ENCODE assay signal across 8 cellular contexts in the genomic region with DNA sequence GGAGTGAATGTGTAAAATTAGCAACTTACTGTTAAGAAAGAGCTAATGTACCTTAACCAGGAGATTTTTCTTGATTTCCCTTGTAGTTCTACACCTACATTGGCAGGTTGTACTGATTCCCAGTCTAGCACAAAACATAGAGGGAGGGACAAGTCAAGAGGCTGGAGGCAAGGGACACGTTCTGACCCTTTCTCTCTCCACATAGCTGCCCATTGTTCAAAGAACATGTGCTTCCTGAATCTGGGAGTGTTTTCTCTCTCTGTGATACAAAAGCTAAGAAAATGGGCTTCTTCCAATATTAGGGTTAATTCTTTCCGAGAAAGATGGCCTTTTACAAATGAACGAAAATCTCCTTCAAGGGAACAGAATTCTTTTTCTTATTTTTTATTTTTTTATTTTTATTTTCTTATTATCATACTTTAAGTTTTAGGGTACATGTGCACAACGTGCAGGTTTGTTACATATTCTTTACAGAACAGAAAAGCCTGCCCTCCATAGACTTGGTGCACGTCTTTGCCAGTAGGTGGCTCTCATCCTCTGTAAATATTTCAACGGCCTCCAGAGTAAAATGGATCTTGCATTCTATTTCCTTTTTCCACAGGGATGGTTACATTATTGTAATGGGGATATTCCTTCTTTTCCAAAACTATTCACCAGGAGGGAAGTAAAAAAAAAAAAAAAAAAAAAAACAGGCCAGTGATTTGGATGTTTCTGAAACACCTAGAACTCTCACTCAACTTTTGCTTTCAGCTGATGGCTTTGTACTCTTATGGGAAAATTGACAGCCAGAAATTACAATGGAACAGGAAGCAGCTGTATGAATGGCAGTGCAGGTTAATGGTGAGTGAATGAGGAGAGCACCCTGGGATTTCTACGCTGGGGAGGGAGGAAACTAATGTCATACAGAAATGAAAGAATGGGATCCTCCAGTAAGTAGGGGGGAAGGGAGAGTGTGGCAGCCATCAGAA. TPM values are rescaled to one million over a fixed set of nuclear protein-coding genes. Genes with fewer than 3 reads are reported as not detected.
A peak's percentile ranks its signal among the peaks of the same experiment; 100 is the strongest.
DNase-seq lines count a peak whose midpoint lies in the region; ATAC-seq, FAIRE-seq and TF ChIP-seq lines count a peak whose summit lies in the region.

No MANE protein-coding gene starts in this region.

- no peak overlapping the region for H3K27ac ChIP-seq in brain microvascular endothelial cell
- H3K27ac ChIP-seq in kidney (ENCODE audit: low read depth in 2 of 2, low read length in 2 of 2): no peak overlapping the region

- no peak overlapping the region for H3K4me3 ChIP-seq in BJ (ENCODE audit: low read depth, low read length)
- H3K4me3 ChIP-seq in brain microvascular endothelial cell (ENCODE audit: low read depth, low read length): no peak overlapping the region
- no peak overlapping the region for H3K4me3 ChIP-seq in kidney (ENCODE audit: low read length in 2 of 2)

- in situ Hi-C loops in brain microvascular endothelial cell (cut with HindIII; ENCODE audit: low pct_ligation_motif_present, low sequenced_read_pairs): no loop called here

- intact Hi-C loops in kidney (cut with DNase I): no loop called here

- no peaks in the 10 kb centered on the region for H3K9me3 ChIP-seq in kidney (ENCODE audit: control insufficient read depth in 1 of 2, low read length in 2 of 2)

- H3K36me3 ChIP-seq in BJ (ENCODE audit: control insufficient read depth, insufficient read depth, low read length) (no peaks in the 10 kb centered on the region), brain microvascular endothelial cell (replicated peaks) (peaks cover 6% of the 10 kb centered on the region), kidney (ENCODE audit: control insufficient read depth in 1 of 2, insufficient read depth in 2 of 2, low read length in 2 of 2) (peaks cover 5 to 6% of the 10 kb centered on the region in 2 donors)

- POLR2A ChIA-PET in BJ (lab: Charles Lee): no interaction called here

- ATAC-seq in GM18502 (IDR thresholded peaks at IDR 0.05; ENCODE audit: poor library complexity, unreplicated experiment): peak; percentile 79
- peak; percentile 70 for ATAC-seq in HG03159 (IDR thresholded peaks at IDR 0.05; ENCODE audit: unreplicated experiment)
- peak; percentile 69 for ATAC-seq in stimulated activated naive CD8-positive, alpha-beta T cell treated with anti-CD3 and anti-CD28 coated beads, Interleukin-15, Interleukin-2, amounts not matched to agents 100 U/mL and 50 U/mL, for 24 hours

- no peak overlapping the region for H3K9ac ChIP-seq in kidney (ENCODE audit: low read length in 2 of 2)

- no peaks in the 10 kb centered on the region for H3K27me3 ChIP-seq in BJ (ENCODE audit: control insufficient read depth, insufficient read depth, low read length)
- H3K27me3 ChIP-seq in brain microvascular endothelial cell (replicated peaks): peaks cover 5% of the 10 kb centered on the region

- H3K4me1 ChIP-seq in kidney (ENCODE audit: control insufficient read depth in 1 of 2, insufficient read depth in 1 of 2, low read depth in 1 of 2, low read length in 2 of 2): no peaks in the 10 kb centered on the region

- no peak for DNase-seq in BJ (ENCODE audit: low read depth)
- DNase-seq in NCI-H774 (lab: John Stamatoyannopoulos, UW): peak; percentile 45
- DNase-seq in brain microvascular endothelial cell: peak; percentile 36
- no peak for DNase-seq in kidney
- DNase-seq in stimulated activated naive CD8-positive, alpha-beta T cell treated with anti-CD3 and anti-CD28 coated beads, Interleukin-15, Interleukin-2, amounts not matched to agents 100 U/mL and 50 U/mL, for 24 hours: peak; percentile 14
- no peak for DNase-seq in 8988T

- TF ChIP-seq CTCF in BJ (IDR thresholded peaks at IDR 0.05; ENCODE audit: insufficient read depth, low read depth, low read length): peak; percentile 69
- peak; percentile 76 for TF ChIP-seq CTCF in brain microvascular endothelial cell (IDR thresholded peaks at IDR 0.05; ENCODE audit: low read depth, low read length, missing control alignments)
- peak; percentile 63 for TF ChIP-seq CTCF in kidney (IDR thresholded peaks at IDR 0.05; ENCODE audit: borderline replicate concordance, extremely low read depth, insufficient read depth)

- FAIRE-seq in kidney (lab: Jason Lieb, UNC): peak; percentile 68

- CTCF ChIA-PET in BJ (lab: Yijun Ruan, JAX): interaction anchor here (0.6 to 10.4 kb wide), 20 partner anchors 9 to 672 kb away, joined by 3 to 67 read pairs (median 4); no protein-coding TSS in a partner anchor

RNA-seq across cellular contexts. Expression of a gene that starts 13.1 kb away (rescaled TPM):
- polyA plus RNA-seq in BJ (2011; rRNA removed) (not detected in 2 replicates), kidney (ENCODE audit: insufficient read depth, low read depth, low replicate concordance) (not detected)
- polyA minus RNA-seq in BJ (2011; rRNA and poly(A)+ RNA removed): 0.24 TPM in 1 of 2 replicates, not detected in the other
- total RNA-seq in kidney: not detected

RNA-seq across cellular contexts. Expression of a gene that starts 17.0 kb away (rescaled TPM):
- polyA plus RNA-seq in BJ (2011; rRNA removed) (14.4 and 25.9 TPM in 2 replicates), kidney (ENCODE audit: insufficient read depth, low read depth, low replicate concordance) (10.4 TPM)
- 19.8 and 21.9 TPM in 2 replicates for polyA minus RNA-seq in BJ (2011; rRNA and poly(A)+ RNA removed)
- 30.5 TPM for total RNA-seq in kidney

RNA-seq across cellular contexts. Expression of a gene that starts 32.4 kb away (rescaled TPM):
- not detected in 2 replicates for polyA plus RNA-seq in BJ (2011; rRNA removed)
- polyA minus RNA-seq in BJ (2011; rRNA and poly(A)+ RNA removed): not detected in 2 replicates
- total RNA-seq in kidney: not detected
- not detected for polyA plus RNA-seq in kidney (ENCODE audit: insufficient read depth, low read depth, low replicate concordance)

RNA-seq across cellular contexts. Expression of a gene that starts 49.6 kb away (rescaled TPM):
- polyA plus RNA-seq in BJ (2011; rRNA removed): not detected in 2 replicates
- polyA minus RNA-seq in BJ (2011; rRNA and poly(A)+ RNA removed): not detected in 2 replicates
- not detected for total RNA-seq in kidney
- not detected for polyA plus RNA-seq in kidney (ENCODE audit: insufficient read depth, low read depth, low replicate concordance)

Comparison
In these comparisons a context has a peak if more than half of its experiments do, and no peak if none do; other contexts are left out.
1. DNase-seq: peak in NCI-H774 (single experiment), brain microvascular endothelial cell (single experiment) and stimulated activated naive CD8-positive, alpha-beta T cell treated with anti-CD3 and anti-CD28 coated beads, Interleukin-15, Interleukin-2, amounts not matched to agents 100 U/mL and 50 U/mL, for 24 hours (single experiment); none in BJ (single experiment), kidney (single experiment) and 8988T (single experiment).
2. Peak in every context shown above with its lines, with median percentiles within 50 percentile points of each other: CTCF ChIP-seq and ATAC-seq.